In the genomic region with DNA sequence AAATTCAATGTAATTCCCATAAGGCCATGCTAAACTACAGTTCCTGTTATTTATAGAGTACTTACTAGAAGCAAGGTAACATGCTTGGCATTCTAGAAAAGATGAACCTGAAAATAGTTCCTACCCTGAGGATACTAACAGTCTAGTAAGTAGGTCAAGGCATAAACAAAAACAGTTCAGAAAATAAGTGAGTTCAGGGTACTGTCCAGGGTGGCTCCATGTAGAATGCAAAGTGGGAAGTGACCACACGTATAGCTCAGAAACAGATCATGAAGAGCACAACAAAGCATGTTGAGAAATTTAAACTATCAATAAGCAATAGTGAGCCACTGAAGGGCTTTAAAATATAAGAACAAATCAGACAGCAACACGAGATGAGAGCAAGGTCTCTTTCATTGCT, we compare ENCODE assay signal across 1 cellular context.
A peak's percentile ranks its signal among the peaks of the same experiment; 100 is the strongest.
TF ChIP-seq lines count a peak whose summit lies in the region.

No MANE protein-coding gene starts in this region.

TF ChIP-seq in SK-N-SH, 30 proteins besides CTCF, POLR2A, EP300 and RAD21 (continued from another document):
- TF ChIP-seq REST (IDR thresholded peaks at IDR 0.05; ENCODE audit: low read depth, low read length): 0 out of 2 replicates have a peak, but pooled peaks have one; percentile 49
TF ChIP-seq in SK-N-SH: peak in this region for 1.
